Comparison of ENCODE assay signal across 1 cellular context in the genomic region with DNA sequence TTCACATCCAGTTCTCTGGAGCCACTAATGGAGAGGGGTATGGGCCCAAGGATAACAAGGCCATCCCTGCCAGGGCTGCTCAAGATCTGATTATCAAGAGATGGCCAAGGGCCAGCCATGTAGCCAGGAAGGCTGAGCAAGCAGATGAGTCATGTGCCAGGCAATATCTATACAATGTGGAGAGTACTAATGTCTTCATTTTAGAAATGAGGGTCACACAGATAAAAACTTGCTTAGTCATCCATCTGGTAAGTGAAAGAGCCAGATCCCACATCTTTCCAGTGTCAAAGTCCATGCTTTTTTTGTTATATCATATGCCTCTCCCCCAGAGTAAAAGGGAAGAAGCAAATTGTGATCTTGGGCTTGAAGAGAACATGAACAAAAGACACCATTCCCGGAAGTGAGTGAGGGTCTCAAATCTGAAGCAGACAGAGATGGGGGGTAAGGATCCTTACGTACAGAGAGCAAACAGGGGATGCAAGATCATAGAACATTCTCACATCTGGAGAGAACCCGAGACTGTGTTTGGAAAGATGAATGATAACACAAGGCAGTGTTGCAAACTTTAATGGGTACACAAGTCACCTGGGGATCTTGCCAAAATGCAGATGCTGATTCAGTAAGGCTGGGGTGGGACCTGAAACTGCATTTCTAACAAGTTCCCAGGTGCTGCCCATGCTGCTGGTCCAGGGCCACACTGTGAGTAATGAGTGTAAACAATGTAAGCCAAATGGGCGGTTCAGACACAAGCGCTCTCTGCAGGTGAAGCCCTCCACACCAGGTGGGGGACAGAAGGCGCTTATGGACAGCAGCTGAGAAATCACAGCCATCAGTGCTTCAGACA.
A peak's percentile ranks its signal among the peaks of the same experiment; 100 is the strongest.
TF ChIP-seq lines count a peak whose summit lies in the region.

No MANE protein-coding gene starts in this region.

TF ChIP-seq in K562, 482 proteins besides CTCF, POLR2A, EP300 and RAD21 (continued from another document and continues in another):
- no peak for TF ChIP-seq POLR3A (IDR thresholded peaks at IDR 0.05; ENCODE audit: borderline replicate concordance, extremely low read depth, insufficient read depth, insufficient read length)
- TF ChIP-seq SIRT6 (IDR thresholded peaks at IDR 0.05; ENCODE audit: low read depth, low read length) = no peak
- TF ChIP-seq, protein P1, sequence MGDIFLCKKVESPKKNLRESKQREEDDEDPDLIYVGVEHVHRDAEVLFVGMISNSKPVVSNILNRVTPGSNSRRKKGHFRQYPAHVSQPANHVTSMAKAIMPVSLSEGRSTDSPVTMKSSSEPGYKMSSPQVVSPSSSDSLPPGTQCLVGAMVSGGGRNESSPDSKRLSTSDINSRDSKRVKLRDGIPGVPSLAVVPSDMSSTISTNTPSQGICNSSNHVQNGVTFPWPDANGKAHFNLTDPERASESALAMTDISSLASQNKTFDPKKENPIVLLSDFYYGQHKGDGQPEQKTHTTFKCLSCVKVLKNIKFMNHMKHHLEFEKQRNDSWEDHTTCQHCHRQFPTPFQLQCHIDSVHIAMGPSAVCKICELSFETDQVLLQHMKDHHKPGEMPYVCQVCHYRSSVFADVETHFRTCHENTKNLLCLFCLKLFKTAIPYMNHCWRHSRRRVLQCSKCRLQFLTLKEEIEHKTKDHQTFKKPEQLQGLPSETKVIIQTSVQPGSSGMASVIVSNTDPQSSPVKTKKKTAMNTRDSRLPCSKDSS (IDR thresholded peaks at IDR 0.05; ENCODE audit: low read depth, partially characterized antibody) = no peak
- TF ChIP-seq GABPA (tag; conservative IDR thresholded peaks at IDR 0.05; ENCODE audit: low read depth) = no peak
- TF ChIP-seq CREBBP (IDR thresholded peaks at IDR 0.05; ENCODE audit: low read depth, low read length) = no peak
- no peak for TF ChIP-seq EP400 (IDR thresholded peaks at IDR 0.05)
- TF ChIP-seq, protein P2, sequence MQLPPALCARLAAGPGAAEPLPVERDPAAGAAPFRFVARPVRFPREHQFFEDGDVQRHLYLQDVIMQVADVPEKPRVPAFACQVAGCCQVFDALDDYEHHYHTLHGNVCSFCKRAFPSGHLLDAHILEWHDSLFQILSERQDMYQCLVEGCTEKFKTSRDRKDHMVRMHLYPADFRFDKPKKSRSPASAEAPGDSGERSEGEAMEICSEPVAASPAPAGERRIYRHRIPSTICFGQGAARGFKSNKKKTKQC (CRISPR knock-in tag; IDR thresholded peaks at IDR 0.05) = no peak
- TF ChIP-seq MAFG (tag; conservative IDR thresholded peaks at IDR 0.05) = peak; percentile 99
- no peak for TF ChIP-seq DNMT1 (IDR thresholded peaks at IDR 0.05)
- no peak for TF ChIP-seq ZNF696 (CRISPR knock-in tag; conservative IDR thresholded peaks at IDR 0.05)
- TF ChIP-seq RCOR1 (IDR thresholded peaks at IDR 0.05; ENCODE audit: borderline replicate concordance in 1 of 2, low read depth in 2 of 2, low read length in 2 of 2) = no peak
- TF ChIP-seq PHF20 (IDR thresholded peaks at IDR 0.05; ENCODE audit: partially characterized antibody) = no peak
- no peak for TF ChIP-seq ZNF282 (CRISPR knock-in tag; IDR thresholded peaks at IDR 0.05)
- TF ChIP-seq, protein P3, sequence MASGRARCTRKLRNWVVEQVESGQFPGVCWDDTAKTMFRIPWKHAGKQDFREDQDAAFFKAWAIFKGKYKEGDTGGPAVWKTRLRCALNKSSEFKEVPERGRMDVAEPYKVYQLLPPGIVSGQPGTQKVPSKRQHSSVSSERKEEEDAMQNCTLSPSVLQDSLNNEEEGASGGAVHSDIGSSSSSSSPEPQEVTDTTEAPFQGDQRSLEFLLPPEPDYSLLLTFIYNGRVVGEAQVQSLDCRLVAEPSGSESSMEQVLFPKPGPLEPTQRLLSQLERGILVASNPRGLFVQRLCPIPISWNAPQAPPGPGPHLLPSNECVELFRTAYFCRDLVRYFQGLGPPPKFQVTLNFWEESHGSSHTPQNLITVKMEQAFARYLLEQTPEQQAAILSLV (tag; IDR thresholded peaks at IDR 0.05) = no peak
- no peak for TF ChIP-seq NFXL1 (CRISPR knock-in tag; IDR thresholded peaks at IDR 0.05)
- TF ChIP-seq, protein P4, sequence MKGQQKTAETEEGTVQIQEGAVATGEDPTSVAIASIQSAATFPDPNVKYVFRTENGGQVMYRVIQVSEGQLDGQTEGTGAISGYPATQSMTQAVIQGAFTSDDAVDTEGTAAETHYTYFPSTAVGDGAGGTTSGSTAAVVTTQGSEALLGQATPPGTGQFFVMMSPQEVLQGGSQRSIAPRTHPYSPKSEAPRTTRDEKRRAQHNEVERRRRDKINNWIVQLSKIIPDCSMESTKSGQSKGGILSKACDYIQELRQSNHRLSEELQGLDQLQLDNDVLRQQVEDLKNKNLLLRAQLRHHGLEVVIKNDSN (CRISPR knock-in tag; IDR thresholded peaks at IDR 0.05) = no peak
- no peak for TF ChIP-seq HDAC3 (IDR thresholded peaks at IDR 0.05; ENCODE audit: borderline replicate concordance, partially characterized antibody)
- TF ChIP-seq ZNF354B (CRISPR knock-in tag; IDR thresholded peaks at IDR 0.05) = no peak
- TF ChIP-seq RBM22 (IDR thresholded peaks at IDR 0.05; ENCODE audit: low read depth, low read length, poor library complexity, severe bottlenecking) = no peak
- no peak for TF ChIP-seq TARDBP (IDR thresholded peaks at IDR 0.05)
- no peak for TF ChIP-seq WHSC1 (IDR thresholded peaks at IDR 0.05; ENCODE audit: low read length)
- peak; percentile 82 for TF ChIP-seq SMARCC2 (IDR thresholded peaks at IDR 0.05; ENCODE audit: low read depth)
- TF ChIP-seq, protein P5, sequence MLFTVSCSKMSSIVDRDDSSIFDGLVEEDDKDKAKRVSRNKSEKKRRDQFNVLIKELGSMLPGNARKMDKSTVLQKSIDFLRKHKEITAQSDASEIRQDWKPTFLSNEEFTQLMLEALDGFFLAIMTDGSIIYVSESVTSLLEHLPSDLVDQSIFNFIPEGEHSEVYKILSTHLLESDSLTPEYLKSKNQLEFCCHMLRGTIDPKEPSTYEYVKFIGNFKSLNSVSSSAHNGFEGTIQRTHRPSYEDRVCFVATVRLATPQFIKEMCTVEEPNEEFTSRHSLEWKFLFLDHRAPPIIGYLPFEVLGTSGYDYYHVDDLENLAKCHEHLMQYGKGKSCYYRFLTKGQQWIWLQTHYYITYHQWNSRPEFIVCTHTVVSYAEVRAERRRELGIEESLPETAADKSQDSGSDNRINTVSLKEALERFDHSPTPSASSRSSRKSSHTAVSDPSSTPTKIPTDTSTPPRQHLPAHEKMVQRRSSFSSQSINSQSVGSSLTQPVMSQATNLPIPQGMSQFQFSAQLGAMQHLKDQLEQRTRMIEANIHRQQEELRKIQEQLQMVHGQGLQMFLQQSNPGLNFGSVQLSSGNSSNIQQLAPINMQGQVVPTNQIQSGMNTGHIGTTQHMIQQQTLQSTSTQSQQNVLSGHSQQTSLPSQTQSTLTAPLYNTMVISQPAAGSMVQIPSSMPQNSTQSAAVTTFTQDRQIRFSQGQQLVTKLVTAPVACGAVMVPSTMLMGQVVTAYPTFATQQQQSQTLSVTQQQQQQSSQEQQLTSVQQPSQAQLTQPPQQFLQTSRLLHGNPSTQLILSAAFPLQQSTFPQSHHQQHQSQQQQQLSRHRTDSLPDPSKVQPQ (CRISPR knock-in tag; IDR thresholded peaks at IDR 0.05; ENCODE audit: borderline replicate concordance) = no peak
- no peak for TF ChIP-seq NUFIP1 (IDR thresholded peaks at IDR 0.05; ENCODE audit: partially characterized antibody)
- TF ChIP-seq, protein P6, sequence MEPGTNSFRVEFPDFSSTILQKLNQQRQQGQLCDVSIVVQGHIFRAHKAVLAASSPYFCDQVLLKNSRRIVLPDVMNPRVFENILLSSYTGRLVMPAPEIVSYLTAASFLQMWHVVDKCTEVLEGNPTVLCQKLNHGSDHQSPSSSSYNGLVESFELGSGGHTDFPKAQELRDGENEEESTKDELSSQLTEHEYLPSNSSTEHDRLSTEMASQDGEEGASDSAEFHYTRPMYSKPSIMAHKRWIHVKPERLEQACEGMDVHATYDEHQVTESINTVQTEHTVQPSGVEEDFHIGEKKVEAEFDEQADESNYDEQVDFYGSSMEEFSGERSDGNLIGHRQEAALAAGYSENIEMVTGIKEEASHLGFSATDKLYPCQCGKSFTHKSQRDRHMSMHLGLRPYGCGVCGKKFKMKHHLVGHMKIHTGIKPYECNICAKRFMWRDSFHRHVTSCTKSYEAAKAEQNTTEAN (CRISPR knock-in tag; IDR thresholded peaks at IDR 0.05) = no peak
- no peak for TF ChIP-seq RAD51 (IDR thresholded peaks at IDR 0.05; ENCODE audit: borderline replicate concordance, low read depth)
- no peak for TF ChIP-seq MEF2D (tag; conservative IDR thresholded peaks at IDR 0.05; ENCODE audit: low read depth)
- no peak for TF ChIP-seq PURB (CRISPR knock-in tag; IDR thresholded peaks at IDR 0.05; ENCODE audit: low read depth)
- TF ChIP-seq, protein P7, sequence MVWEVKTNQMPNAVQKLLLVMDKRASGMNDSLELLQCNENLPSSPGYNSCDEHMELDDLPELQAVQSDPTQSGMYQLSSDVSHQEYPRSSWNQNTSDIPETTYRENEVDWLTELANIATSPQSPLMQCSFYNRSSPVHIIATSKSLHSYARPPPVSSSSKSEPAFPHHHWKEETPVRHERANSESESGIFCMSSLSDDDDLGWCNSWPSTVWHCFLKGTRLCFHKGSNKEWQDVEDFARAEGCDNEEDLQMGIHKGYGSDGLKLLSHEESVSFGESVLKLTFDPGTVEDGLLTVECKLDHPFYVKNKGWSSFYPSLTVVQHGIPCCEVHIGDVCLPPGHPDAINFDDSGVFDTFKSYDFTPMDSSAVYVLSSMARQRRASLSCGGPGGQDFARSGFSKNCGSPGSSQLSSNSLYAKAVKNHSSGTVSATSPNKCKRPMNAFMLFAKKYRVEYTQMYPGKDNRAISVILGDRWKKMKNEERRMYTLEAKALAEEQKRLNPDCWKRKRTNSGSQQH (CRISPR knock-in tag; IDR thresholded peaks at IDR 0.05) = no peak
- TF ChIP-seq BRCA1 (IDR thresholded peaks at IDR 0.05) = no peak
- no peak for TF ChIP-seq BRCA1 (CRISPR knock-in tag; IDR thresholded peaks at IDR 0.05)
- no peak for TF ChIP-seq ZNF3 (CRISPR knock-in tag; IDR thresholded peaks at IDR 0.05)
- TF ChIP-seq HNRNPK (IDR thresholded peaks at IDR 0.05; ENCODE audit: low read depth, low read length, poor library complexity, severe bottlenecking) = no peak
- no peak for TF ChIP-seq GTF2A2 (tag; IDR thresholded peaks at IDR 0.05)
- no peak for TF ChIP-seq GABPB2 (CRISPR knock-in tag; conservative IDR thresholded peaks at IDR 0.05)
- TF ChIP-seq ZBTB8A (IDR thresholded peaks at IDR 0.05; ENCODE audit: partially characterized antibody) = no peak
- no peak for TF ChIP-seq HEY1 (CRISPR knock-in tag; IDR thresholded peaks at IDR 0.05; ENCODE audit: borderline replicate concordance)
- TF ChIP-seq CHD1 (IDR thresholded peaks at IDR 0.05; ENCODE audit: low read length) = no peak
- TF ChIP-seq NEUROD1 (IDR thresholded peaks at IDR 0.05; ENCODE audit: borderline replicate concordance, low read depth, low read length, partially characterized antibody) = peak; percentile 66
- no peak for TF ChIP-seq TBP (optimal IDR thresholded peaks at IDR 0.05; ENCODE audit: low read depth, low read length)
- no peak for TF ChIP-seq PTTG1 (tag; IDR thresholded peaks at IDR 0.05; ENCODE audit: low read depth)
- TF ChIP-seq, protein P8, sequence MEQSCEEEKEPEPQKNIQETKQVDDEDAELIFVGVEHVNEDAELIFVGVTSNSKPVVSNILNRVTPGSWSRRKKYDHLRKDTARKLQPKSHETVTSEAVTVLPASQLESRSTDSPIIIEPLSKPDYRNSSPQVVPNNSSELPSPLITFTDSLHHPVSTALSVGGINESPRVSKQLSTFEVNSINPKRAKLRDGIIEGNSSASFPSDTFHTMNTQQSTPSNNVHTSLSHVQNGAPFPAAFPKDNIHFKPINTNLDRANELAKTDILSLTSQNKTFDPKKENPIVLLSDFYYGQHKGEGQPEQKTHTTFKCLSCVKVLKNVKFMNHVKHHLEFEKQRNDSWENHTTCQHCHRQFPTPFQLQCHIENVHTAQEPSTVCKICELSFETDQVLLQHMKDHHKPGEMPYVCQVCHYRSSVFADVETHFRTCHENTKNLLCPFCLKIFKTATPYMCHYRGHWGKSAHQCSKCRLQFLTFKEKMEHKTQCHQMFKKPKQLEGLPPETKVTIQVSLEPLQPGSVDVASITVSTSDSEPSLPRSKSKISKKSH (CRISPR knock-in tag; IDR thresholded peaks at IDR 0.05) = no peak
- TF ChIP-seq, protein P9, sequence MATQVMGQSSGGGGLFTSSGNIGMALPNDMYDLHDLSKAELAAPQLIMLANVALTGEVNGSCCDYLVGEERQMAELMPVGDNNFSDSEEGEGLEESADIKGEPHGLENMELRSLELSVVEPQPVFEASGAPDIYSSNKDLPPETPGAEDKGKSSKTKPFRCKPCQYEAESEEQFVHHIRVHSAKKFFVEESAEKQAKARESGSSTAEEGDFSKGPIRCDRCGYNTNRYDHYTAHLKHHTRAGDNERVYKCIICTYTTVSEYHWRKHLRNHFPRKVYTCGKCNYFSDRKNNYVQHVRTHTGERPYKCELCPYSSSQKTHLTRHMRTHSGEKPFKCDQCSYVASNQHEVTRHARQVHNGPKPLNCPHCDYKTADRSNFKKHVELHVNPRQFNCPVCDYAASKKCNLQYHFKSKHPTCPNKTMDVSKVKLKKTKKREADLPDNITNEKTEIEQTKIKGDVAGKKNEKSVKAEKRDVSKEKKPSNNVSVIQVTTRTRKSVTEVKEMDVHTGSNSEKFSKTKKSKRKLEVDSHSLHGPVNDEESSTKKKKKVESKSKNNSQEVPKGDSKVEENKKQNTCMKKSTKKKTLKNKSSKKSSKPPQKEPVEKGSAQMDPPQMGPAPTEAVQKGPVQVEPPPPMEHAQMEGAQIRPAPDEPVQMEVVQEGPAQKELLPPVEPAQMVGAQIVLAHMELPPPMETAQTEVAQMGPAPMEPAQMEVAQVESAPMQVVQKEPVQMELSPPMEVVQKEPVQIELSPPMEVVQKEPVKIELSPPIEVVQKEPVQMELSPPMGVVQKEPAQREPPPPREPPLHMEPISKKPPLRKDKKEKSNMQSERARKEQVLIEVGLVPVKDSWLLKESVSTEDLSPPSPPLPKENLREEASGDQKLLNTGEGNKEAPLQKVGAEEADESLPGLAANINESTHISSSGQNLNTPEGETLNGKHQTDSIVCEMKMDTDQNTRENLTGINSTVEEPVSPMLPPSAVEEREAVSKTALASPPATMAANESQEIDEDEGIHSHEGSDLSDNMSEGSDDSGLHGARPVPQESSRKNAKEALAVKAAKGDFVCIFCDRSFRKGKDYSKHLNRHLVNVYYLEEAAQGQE (CRISPR knock-in tag; IDR thresholded peaks at IDR 0.05; ENCODE audit: low read depth) = no peak
- TF ChIP-seq NCOR1 (IDR thresholded peaks at IDR 0.05) = peak; percentile 85
